Comparison of ENCODE assay signal across 7 cellular contexts in the genomic region with DNA sequence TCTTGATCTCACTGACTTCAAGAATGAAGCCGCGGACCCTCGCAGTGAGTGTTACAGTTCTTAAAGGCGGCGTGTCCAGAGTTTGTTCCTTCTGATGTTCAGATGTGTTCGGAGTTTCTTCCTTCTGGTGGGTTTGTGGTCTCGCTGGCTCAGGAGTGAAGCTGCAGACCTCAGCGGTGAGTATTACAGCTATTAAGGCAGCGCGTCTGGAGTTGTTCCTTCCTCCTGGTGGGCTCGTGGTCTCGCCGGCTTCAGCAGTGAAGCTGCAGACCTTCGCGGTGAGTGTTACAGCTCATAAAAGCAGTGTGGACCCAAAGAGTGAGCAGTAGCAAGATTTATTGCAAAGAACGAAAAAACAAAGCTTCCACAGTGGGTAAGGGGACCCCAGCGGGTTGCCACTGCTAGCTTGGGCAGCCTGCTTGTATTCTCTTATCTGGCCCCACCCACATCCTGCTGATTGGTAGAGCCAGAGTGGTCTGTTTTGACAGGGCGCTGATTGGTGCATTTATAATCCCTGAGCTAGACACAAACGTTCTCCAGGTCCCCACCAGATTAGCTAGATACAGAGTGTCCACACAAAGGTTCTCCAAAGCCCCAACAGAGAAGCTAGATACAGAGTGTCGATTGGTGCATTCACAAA. TPM values are rescaled to one million over a fixed set of nuclear protein-coding genes. Genes with fewer than 3 reads are reported as not detected.
A peak's percentile ranks its signal among the peaks of the same experiment; 100 is the strongest.
DNase-seq lines count a peak whose midpoint lies in the region; ATAC-seq lines count a peak whose summit lies in the region.
"Not testable (repeated sequence)": the region's sequence is repeated elsewhere in the genome, so short reads cannot be mapped to it uniquely, and the experiment has no call there.

No MANE protein-coding gene starts in this region.

- H3K4me3 Mint-ChIP-seq in CD8-positive, alpha-beta memory T cell = peak overlapping the region; percentile 2 to 89 (median 81)
- peak overlapping the region; percentile 75 to 81 (median 77) for H3K4me3 Mint-ChIP-seq in T-cell
- H3K4me3 Mint-ChIP-seq in activated CD4-positive, alpha-beta memory T cell treated with anti-CD3 and anti-CD28 coated beads for 36 hours = peak overlapping the region; percentile 59
- peak overlapping the region; percentile 80 to 83 for H3K4me3 Mint-ChIP-seq in activated T-cell treated with anti-CD3 and anti-CD28 coated beads, Interleukin-2, amount 50 U/mL, for 72 hours
- H3K4me3 Mint-ChIP-seq in activated naive CD8-positive, alpha-beta T cell treated with anti-CD3 and anti-CD28 coated beads, Interleukin-2, amount 10 ng/mL, durations not matched to agents 7 days and 5 days = peak overlapping the region; percentile 73

- not testable (repeated sequence) for H2BK15ac ChIP-seq in mesenchymal stem cell (ENCODE audit: low read depth, poor library complexity, severe bottlenecking)

- H3K23ac ChIP-seq in mesenchymal stem cell (ENCODE audit: low read length in 2 of 2) = not testable (repeated sequence)

- intact Hi-C loops in activated CD4-positive, alpha-beta memory T cell treated with anti-CD3 and anti-CD28 coated beads for 36 hours (cut with micrococcal nuclease) = loop anchor here (1.0 to 5.0 kb wide), 3 partner anchors 18 to 42 kb away; a partner anchor contains a TSS

- H2BK120ac ChIP-seq in mesenchymal stem cell (ENCODE audit: low read depth, low read length) = not testable (repeated sequence)

- H3K18ac ChIP-seq in mesenchymal stem cell (ENCODE audit: low read depth in 1 of 2, low read length in 2 of 2) = not testable (repeated sequence)

- not testable (repeated sequence) for H3K4me1 ChIP-seq in CD8-positive, alpha-beta memory T cell (ENCODE audit: insufficient read depth, low read length); mesenchymal stem cell (ENCODE audit: control insufficient read depth, insufficient read depth, low read depth, low read length)

- H3K27me3 Mint-ChIP-seq in CD8-positive, alpha-beta memory T cell = peaks cover 13 to 28% of the 10 kb centered on the region in 2 donors
- H3K27me3 Mint-ChIP-seq in T-cell = peaks cover 11 to 16% of the 10 kb centered on the region in 2 donors
- peaks cover 11% of the 10 kb centered on the region for H3K27me3 Mint-ChIP-seq in activated CD4-positive, alpha-beta memory T cell treated with anti-CD3 and anti-CD28 coated beads for 36 hours
- not testable (repeated sequence) for H3K27me3 Mint-ChIP-seq in activated T-cell treated with anti-CD3 and anti-CD28 coated beads, Interleukin-2, amount 50 U/mL, for 72 hours (ENCODE audit: low read depth)
- peaks cover 14% of the 10 kb centered on the region for H3K27me3 Mint-ChIP-seq in activated naive CD8-positive, alpha-beta T cell treated with anti-CD3 and anti-CD28 coated beads, Interleukin-2, amount 10 ng/mL, durations not matched to agents 7 days and 5 days

- H4K8ac ChIP-seq in mesenchymal stem cell (ENCODE audit: low read length) = not testable (repeated sequence)

- H2AFZ ChIP-seq in mesenchymal stem cell (ENCODE audit: low read depth, low read length) = peak overlapping the region; percentile 14

- not testable (repeated sequence) for H3K9me3 Mint-ChIP-seq in CD8-positive, alpha-beta memory T cell; T-cell; activated CD4-positive, alpha-beta memory T cell treated with anti-CD3 and anti-CD28 coated beads for 36 hours; activated T-cell treated with anti-CD3 and anti-CD28 coated beads, Interleukin-2, amount 50 U/mL, for 72 hours; activated naive CD8-positive, alpha-beta T cell treated with anti-CD3 and anti-CD28 coated beads, Interleukin-2, amount 10 ng/mL, durations not matched to agents 7 days and 5 days

- H3K27ac Mint-ChIP-seq in CD8-positive, alpha-beta memory T cell = peak overlapping the region in 2 of 8 donors; percentile 2 to 51
- peak overlapping the region; percentile 33 to 56 for H3K27ac Mint-ChIP-seq in T-cell
- H3K27ac Mint-ChIP-seq in activated CD4-positive, alpha-beta memory T cell treated with anti-CD3 and anti-CD28 coated beads for 36 hours = not testable (repeated sequence)
- peak overlapping the region; percentile 13 for H3K27ac Mint-ChIP-seq in activated T-cell treated with anti-CD3 and anti-CD28 coated beads, Interleukin-2, amount 50 U/mL, for 72 hours
- peak overlapping the region; percentile 70 for H3K27ac Mint-ChIP-seq in activated naive CD8-positive, alpha-beta T cell treated with anti-CD3 and anti-CD28 coated beads, Interleukin-2, amount 10 ng/mL, durations not matched to agents 7 days and 5 days

- not testable (repeated sequence) for ATAC-seq in T-cell (replicated peaks in 1 of 4); activated T-cell treated with anti-CD3 and anti-CD28 coated beads, Interleukin-2, amount 50 U/mL, for 72 hours (replicated peaks in 1 of 2); activated naive CD8-positive, alpha-beta T cell treated with anti-CD3 and anti-CD28 coated beads, Interleukin-2, amount 10 ng/mL, durations not matched to agents 7 days and 5 days (ENCODE audit: low read depth)

- not testable (repeated sequence) for H3K79me1 ChIP-seq in mesenchymal stem cell (replicated peaks; ENCODE audit: low read length, poor library complexity, severe bottlenecking)

- not testable (repeated sequence) for H3K4ac ChIP-seq in mesenchymal stem cell (ENCODE audit: low read depth in 1 of 2, low read length in 2 of 2)

- H4K91ac ChIP-seq in mesenchymal stem cell (ENCODE audit: low read length) = not testable (repeated sequence)

- not testable (repeated sequence) for H3K9me3 ChIP-seq in CD8-positive, alpha-beta memory T cell (ENCODE audit: low read length); mesenchymal stem cell (ENCODE audit: control insufficient read depth, low read length)

- H3K14ac ChIP-seq in mesenchymal stem cell (ENCODE audit: low read length in 2 of 2) = not testable (repeated sequence)

- peak in 1 of 5 donors; percentile 24 for DNase-seq in CD8-positive, alpha-beta memory T cell
- peak in 8 of 34 experiments; percentile 1 to 36 (median 9) for DNase-seq in T-cell
- not testable (repeated sequence) for DNase-seq in activated CD4-positive, alpha-beta memory T cell treated with anti-CD3 and anti-CD28 coated beads for 36 hours; activated naive CD8-positive, alpha-beta T cell treated with anti-CD3 and anti-CD28 coated beads, Interleukin-2, amount 10 ng/mL, durations not matched to agents 7 days and 5 days; mesenchymal stem cell
- peak in 1 of 2 donors; percentile 13 for DNase-seq in activated T-cell treated with anti-CD3 and anti-CD28 coated beads, Interleukin-2, amount 50 U/mL, for 72 hours
- DNase-seq in stimulated activated CD8-positive, alpha-beta memory T cell treated with anti-CD3 and anti-CD28 coated beads, Interleukin-4, amount 100 ng/mL, for 48 hours = peak; percentile 35

- H3K27ac ChIP-seq in CD8-positive, alpha-beta memory T cell (ENCODE audit: low read depth, low read length); mesenchymal stem cell (ENCODE audit: low read length, poor library complexity, severe bottlenecking): not testable (repeated sequence)

- 97% methylated on average over 18 of the region's 20 CpGs for WGBS in mesenchymal stem cell

- H3K4me1 Mint-ChIP-seq in CD8-positive, alpha-beta memory T cell = peaks cover 8 to 11% (median 9%) of the 10 kb centered on the region in 3 donors
- H3K4me1 Mint-ChIP-seq in T-cell = peaks cover 10 to 11% (median 10%) of the 10 kb centered on the region in 3 donors
- peaks cover 15% of the 10 kb centered on the region for H3K4me1 Mint-ChIP-seq in activated CD4-positive, alpha-beta memory T cell treated with anti-CD3 and anti-CD28 coated beads for 36 hours (ENCODE audit: low read depth)
- peaks cover 23% of the 10 kb centered on the region for H3K4me1 Mint-ChIP-seq in activated T-cell treated with anti-CD3 and anti-CD28 coated beads, Interleukin-2, amount 50 U/mL, for 72 hours (ENCODE audit: low read depth)
- not testable (repeated sequence) for H3K4me1 Mint-ChIP-seq in activated naive CD8-positive, alpha-beta T cell treated with anti-CD3 and anti-CD28 coated beads, Interleukin-2, amount 10 ng/mL, durations not matched to agents 7 days and 5 days

- CTCF ChIA-PET in CD8-positive, alpha-beta memory T cell (lab: Charles Lee); T-cell (lab: Charles Lee): not testable (repeated sequence)
- CTCF ChIA-PET in activated CD4-positive, alpha-beta memory T cell treated with anti-CD3 and anti-CD28 coated beads for 36 hours (lab: Charles Lee) = interaction anchor here (0.6 kb wide), 1 partner anchor 1883 kb away, joined by 3 read pairs; no protein-coding TSS in a partner anchor

- H3K27me3 ChIP-seq in CD8-positive, alpha-beta memory T cell (ENCODE audit: insufficient read depth, low read length, poor library complexity, severe bottlenecking); mesenchymal stem cell (ENCODE audit: control insufficient read depth in 1 of 2, insufficient read depth in 1 of 2, low read length in 2 of 2): not testable (repeated sequence)

- not testable (repeated sequence) for H3K4me2 ChIP-seq in mesenchymal stem cell (ENCODE audit: low read length, poor library complexity, severe bottlenecking)

- H3K4me3 ChIP-seq in CD8-positive, alpha-beta memory T cell (ENCODE audit: low read length) = peak overlapping the region; percentile 28
- not testable (repeated sequence) for H3K4me3 ChIP-seq in mesenchymal stem cell (ENCODE audit: insufficient read depth in 1 of 2, low read depth in 1 of 2, low read length in 2 of 2)

- H2BK12ac ChIP-seq in mesenchymal stem cell (ENCODE audit: low read length in 2 of 2) = not testable (repeated sequence)

- not testable (repeated sequence) for H3K36me3 ChIP-seq in CD8-positive, alpha-beta memory T cell (ENCODE audit: insufficient read depth, low read length); mesenchymal stem cell (ENCODE audit: control insufficient read depth in 1 of 2, insufficient read depth in 2 of 2, low read depth in 1 of 2, low read length in 2 of 2)

- H2AK5ac ChIP-seq in mesenchymal stem cell (ENCODE audit: low read length, severe bottlenecking) = not testable (repeated sequence)

- POLR2A ChIA-PET in CD8-positive, alpha-beta memory T cell (lab: Charles Lee); T-cell (lab: Charles Lee): not testable (repeated sequence)
- POLR2A ChIA-PET in activated CD4-positive, alpha-beta memory T cell treated with anti-CD3 and anti-CD28 coated beads for 36 hours (lab: Charles Lee) = interaction anchor here (0.6 to 1.5 kb wide), 2 partner anchors 17 to 81 kb away, joined by 3 to 4 read pairs; a partner anchor contains a TSS
- POLR2A ChIA-PET in activated naive CD8-positive, alpha-beta T cell treated with anti-CD3 and anti-CD28 coated beads, Interleukin-2, amount 10 ng/mL, durations not matched to agents 7 days and 5 days (lab: Charles Lee) = interaction anchor here (1.1 to 1.5 kb wide), 2 partner anchors 17 to 306 kb away, joined by 3 to 5 read pairs; a partner anchor contains a TSS

- not testable (repeated sequence) for H3K36me3 Mint-ChIP-seq in CD8-positive, alpha-beta memory T cell; T-cell; activated CD4-positive, alpha-beta memory T cell treated with anti-CD3 and anti-CD28 coated beads for 36 hours; activated T-cell treated with anti-CD3 and anti-CD28 coated beads, Interleukin-2, amount 50 U/mL, for 72 hours (ENCODE audit: insufficient read depth in 2 of 2); activated naive CD8-positive, alpha-beta T cell treated with anti-CD3 and anti-CD28 coated beads, Interleukin-2, amount 10 ng/mL, durations not matched to agents 7 days and 5 days

- H2BK5ac ChIP-seq in mesenchymal stem cell (ENCODE audit: low read depth, low read length, poor library complexity, severe bottlenecking) = not testable (repeated sequence)

- H3K9ac ChIP-seq in mesenchymal stem cell (ENCODE audit: low read length) = not testable (repeated sequence)

RNA-seq across cellular contexts. Expression of a gene that starts 17.7 kb away (rescaled TPM):
- 100 to 1,000 TPM; 100 to 104 TPM for total RNA-seq in CD8-positive, alpha-beta memory T cell
- polyA plus RNA-seq in CD8-positive, alpha-beta memory T cell = 58.1 TPM
- 10 to 100 TPM; 66.1 to 95.9 (median 82.7) TPM for total RNA-seq in T-cell
- 10 to 100 TPM; 75.8 to 79.5 TPM for total RNA-seq in activated CD4-positive, alpha-beta memory T cell treated with anti-CD3 and anti-CD28 coated beads for 36 hours
- total RNA-seq in activated T-cell treated with anti-CD3 and anti-CD28 coated beads, Interleukin-2, amount 50 U/mL, for 72 hours = 10 to 100 TPM; 61.4 to 68.5 TPM
- total RNA-seq in activated naive CD8-positive, alpha-beta T cell treated with anti-CD3 and anti-CD28 coated beads, Interleukin-2, amount 10 ng/mL, durations not matched to agents 7 days and 5 days = 10 to 100 TPM; 78.4 to 81.5 TPM
- polyA plus RNA-seq in mesenchymal stem cell (2013, experiment 1 of 2) = 66.2 TPM
- polyA plus RNA-seq in mesenchymal stem cell (2013, experiment 2 of 2) = 70.3 TPM
